ENCODE assay signal across 19 cellular contexts in the genomic region with DNA sequence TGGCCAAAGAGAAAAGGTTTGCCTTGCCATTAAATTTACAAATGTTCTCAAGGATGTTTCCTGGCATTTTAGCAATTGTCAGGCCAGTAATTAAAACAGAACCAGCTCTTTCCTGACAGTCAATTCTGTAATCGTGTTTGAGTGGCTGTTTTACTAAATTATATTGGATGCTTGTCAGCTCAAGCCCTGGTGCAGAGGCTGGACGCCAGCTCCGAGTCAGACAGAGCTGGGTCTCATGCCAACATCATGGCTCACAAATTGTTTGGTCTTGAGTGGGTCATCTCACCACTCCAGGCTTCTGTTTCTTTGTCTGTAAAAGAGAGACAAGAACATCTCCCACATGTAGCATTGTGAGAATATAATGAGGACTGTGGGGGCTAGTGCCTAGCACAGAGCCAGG.
DNase-seq lines count a peak whose midpoint lies in the region; ATAC-seq and TF ChIP-seq lines count a peak whose summit lies in the region.
"Had no signal": no experiment of that assay in that cellular context is flagged by ENCODE, and none has a peak within 500 bp of the region (broad histone marks: within the 10 kb centered on the region; RNA-seq: fewer than 3 reads in every experiment).

No MANE protein-coding gene starts in this region.

- CTCF ChIA-PET in RWPE1 (lab: Yijun Ruan, JAX) = no interaction called here

- peaks cover 10% of the 10 kb centered on the region for H3K36me3 Mint-ChIP-seq in HFFc6 (ENCODE audit: low read depth)
- H3K36me3 Mint-ChIP-seq in stimulated activated effector memory CD8-positive, alpha-beta T cell treated with anti-CD3 and anti-CD28 coated beads, Interleukin-12 subunit alpha, Interleukin-12 subunit beta, amount 100 ng/mL, for 72 hours = no peaks in the 10 kb centered on the region
- H3K36me3 Mint-ChIP-seq: activated CD8-positive, alpha-beta memory T cell treated with anti-CD3 and anti-CD28 coated beads, Interleukin-2, amount 10 ng/mL, durations not matched to agents 7 days and 5 days had no signal

- peaks cover 12% of the 10 kb centered on the region for H3K27me3 Mint-ChIP-seq in HFFc6 (ENCODE audit: insufficient read depth)

- DNase-seq in HFFc6 = peak; percentile 44
- DNase-seq in RWPE1 (ENCODE audit: low spot score) = no peak
- DNase-seq in fibroblast of peridontal ligament (ENCODE audit: extremely low read depth) = peak; percentile 42
- DNase-seq in stimulated activated effector memory CD8-positive, alpha-beta T cell treated with anti-CD3 and anti-CD28 coated beads, Interleukin-12 subunit alpha, Interleukin-12 subunit beta, amount 100 ng/mL, for 72 hours (ENCODE audit: low spot score in 2 of 2) = no peak
- DNase-seq in Kasumi-1 (lab: John Stamatoyannopoulos, UW) = no peak
- DNase-seq: activated CD8-positive, alpha-beta memory T cell treated with anti-CD3 and anti-CD28 coated beads, Interleukin-2, amount 10 ng/mL, durations not matched to agents 7 days and 5 days; activated effector memory CD4-positive, alpha-beta T cell treated with anti-CD3 and anti-CD28 coated beads, Interleukin-2, amount 50 U/mL, for 16 hours; NCI-H1436; NCI-H226; pancreas; SHP77 treated with DMSO at 0.1 percent for 48 hours; transverse colon had no signal

- TF ChIP-seq CTCF in HFFc6 (IDR thresholded peaks at IDR 0.05) = no peak
- TF ChIP-seq CTCF in RWPE1 (conservative IDR thresholded peaks at IDR 0.05; ENCODE audit: low read depth) = no peak

- ATAC-seq in stimulated activated effector memory CD8-positive, alpha-beta T cell treated with anti-CD3 and anti-CD28 coated beads, Interleukin-12 subunit alpha, Interleukin-12 subunit beta, amount 100 ng/mL, for 72 hours = no peak
- ATAC-seq in HG03460 (IDR thresholded peaks at IDR 0.05; ENCODE audit: unreplicated experiment) (no peak), GM21367 (IDR thresholded peaks at IDR 0.05; ENCODE audit: unreplicated experiment) (no peak)
- ATAC-seq: activated CD4-positive, CD25-positive, alpha-beta regulatory T cell treated with anti-CD3 and anti-CD28 coated beads, Interleukin-2, amount 50 U/mL, for 24 hours; activated CD8-positive, alpha-beta memory T cell treated with anti-CD3 and anti-CD28 coated beads, Interleukin-2, amount 10 ng/mL, durations not matched to agents 7 days and 5 days; esophagus mucosa; left lobe of liver had no signal

- peaks cover 19% of the 10 kb centered on the region for H3K4me1 Mint-ChIP-seq in HFFc6 (ENCODE audit: low read depth)
- H3K4me1 Mint-ChIP-seq in stimulated activated effector memory CD8-positive, alpha-beta T cell treated with anti-CD3 and anti-CD28 coated beads, Interleukin-12 subunit alpha, Interleukin-12 subunit beta, amount 100 ng/mL, for 72 hours = peaks cover 11% of the 10 kb centered on the region
- H3K4me1 Mint-ChIP-seq: activated CD8-positive, alpha-beta memory T cell treated with anti-CD3 and anti-CD28 coated beads, Interleukin-2, amount 10 ng/mL, durations not matched to agents 7 days and 5 days had no signal

- H3K27ac Mint-ChIP-seq in HFFc6 = no peak overlapping the region
- peak overlapping the region; percentile 9 for H3K27ac Mint-ChIP-seq in stimulated activated effector memory CD8-positive, alpha-beta T cell treated with anti-CD3 and anti-CD28 coated beads, Interleukin-12 subunit alpha, Interleukin-12 subunit beta, amount 100 ng/mL, for 72 hours
- H3K27ac Mint-ChIP-seq: activated CD8-positive, alpha-beta memory T cell treated with anti-CD3 and anti-CD28 coated beads, Interleukin-2, amount 10 ng/mL, durations not matched to agents 7 days and 5 days; dendritic cell treated with granulocyte-macrophage colony-stimulating factor and Interleukin-4, amounts not matched to agents 40 ng/mL and 50 ng/mL, for 4 days had no signal

- POLR2A ChIA-PET in RWPE1 (lab: Yijun Ruan, JAX; ENCODE audit: low non-redundant PET) = no interaction called here

- peak overlapping the region; percentile 47 for H3K27ac ChIP-seq in RWPE1
- H3K27ac ChIP-seq: C4-2B, pancreas, transverse colon had no signal

- no peak overlapping the region for H3K4me3 Mint-ChIP-seq in HFFc6
- no peak overlapping the region for H3K4me3 Mint-ChIP-seq in stimulated activated effector memory CD8-positive, alpha-beta T cell treated with anti-CD3 and anti-CD28 coated beads, Interleukin-12 subunit alpha, Interleukin-12 subunit beta, amount 100 ng/mL, for 72 hours
- H3K4me3 Mint-ChIP-seq: activated CD8-positive, alpha-beta memory T cell treated with anti-CD3 and anti-CD28 coated beads, Interleukin-2, amount 10 ng/mL, durations not matched to agents 7 days and 5 days; dendritic cell treated with granulocyte-macrophage colony-stimulating factor and Interleukin-4, amounts not matched to agents 40 ng/mL and 50 ng/mL, for 4 days had no signal

- H3K9me3 Mint-ChIP-seq in HFFc6 = peaks cover 5% of the 10 kb centered on the region
- no peaks in the 10 kb centered on the region for H3K9me3 Mint-ChIP-seq in stimulated activated effector memory CD8-positive, alpha-beta T cell treated with anti-CD3 and anti-CD28 coated beads, Interleukin-12 subunit alpha, Interleukin-12 subunit beta, amount 100 ng/mL, for 72 hours

Comparison
In these comparisons a context has a peak if more than half of its experiments do, and no peak if none do; other contexts are left out.
1. DNase-seq: peak in HFFc6 (single experiment) and fibroblast of peridontal ligament (single experiment); none in RWPE1 (single experiment), stimulated activated effector memory CD8-positive, alpha-beta T cell treated with anti-CD3 and anti-CD28 coated beads, Interleukin-12 subunit alpha, Interleukin-12 subunit beta, amount 100 ng/mL, for 72 hours (0 of 2) and Kasumi-1 (0 of 2).